ENCODE assay signal across 18 cellular contexts in the genomic region with DNA sequence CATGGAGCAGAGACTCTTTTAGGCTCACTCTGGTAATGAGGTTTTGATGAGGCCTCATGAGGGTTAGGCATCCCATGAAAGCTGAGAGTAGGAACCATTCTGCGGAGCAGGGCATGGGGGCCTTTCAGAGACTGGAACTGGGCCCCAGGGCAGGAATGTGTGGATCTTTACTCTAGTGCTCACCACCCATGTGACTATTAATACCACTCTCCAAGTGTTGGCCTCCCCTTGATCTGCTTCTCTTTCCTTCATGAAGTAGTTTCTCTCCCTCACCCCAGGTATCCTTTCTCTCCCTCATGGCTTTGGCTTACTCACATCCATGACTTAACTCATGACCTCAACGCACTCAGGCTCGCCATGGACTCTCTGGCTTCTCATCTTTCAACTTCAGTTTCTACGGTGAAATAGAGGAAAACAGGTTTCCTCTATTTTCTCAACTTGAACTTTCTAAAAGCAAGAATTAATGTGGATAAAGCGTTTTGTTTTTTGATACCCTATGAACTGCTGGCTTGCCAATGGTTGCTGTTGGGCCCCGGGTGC.
"Had no signal": no experiment of that assay in that cellular context is flagged by ENCODE, and none has a peak within 500 bp of the region (broad histone marks: within the 10 kb centered on the region; RNA-seq: fewer than 3 reads in every experiment).

No MANE protein-coding gene starts in this region.

- H3K9me3 Mint-ChIP-seq: naive thymus-derived CD4-positive, alpha-beta T cell; neural progenitor cell; T-cell had no signal

- DNase-seq: activated CD4-positive, alpha-beta T cell treated with anti-CD3 and anti-CD28 coated beads, Interleukin-2, amount 50 U/mL, for 1 hour; activated CD8-positive, alpha-beta memory T cell treated with anti-CD3 and anti-CD28 coated beads, Interleukin-2, amount 50 U/mL, for 48 hours; activated gamma-delta T cell; activated T-cell treated with anti-CD3 and anti-CD28 coated beads, Interleukin-2, amount 50 U/mL, for 48 hours; dermis blood vessel endothelial cell; effector memory CD4-positive, alpha-beta T cell; left cardiac atrium; mesendoderm; naive thymus-derived CD4-positive, alpha-beta T cell; ovary; right lobe of liver; small intestine; stimulated activated CD4-positive, alpha-beta T cell treated with anti-CD3 and anti-CD28 coated beads, Interleukin-15, amount 100 ng/mL, for 24 hours; stimulated activated CD4-positive, alpha-beta T cell treated with anti-CD3 and anti-CD28 coated beads, Interleukin-2, amount 100 ng/mL, for 48 hours; T-cell; T-helper 9 cell had no signal

- H3K4me1 ChIP-seq: neural progenitor cell had no signal

- H2AFZ ChIP-seq: neural progenitor cell had no signal

- ATAC-seq: left cardiac atrium, right lobe of liver had no signal

- H3K4me2 ChIP-seq: neural progenitor cell had no signal

- H3K9me3 ChIP-seq: ovary, right lobe of liver had no signal

- H3K9ac ChIP-seq: neural progenitor cell had no signal

- H3K27ac Mint-ChIP-seq: activated naive CD8-positive, alpha-beta T cell; neural progenitor cell had no signal

- H3K36me3 Mint-ChIP-seq: activated naive CD8-positive, alpha-beta T cell; naive thymus-derived CD4-positive, alpha-beta T cell; neural progenitor cell; T-cell had no signal

- H3K4me3 ChIP-seq: neural progenitor cell, ovary, right lobe of liver had no signal

- H3K4me3 Mint-ChIP-seq: activated naive CD8-positive, alpha-beta T cell; neural progenitor cell; T-cell had no signal

- H3K36me3 ChIP-seq: neural progenitor cell, ovary, right lobe of liver had no signal

- H3K27me3 ChIP-seq: neural progenitor cell, ovary, right lobe of liver had no signal

- H3K27ac ChIP-seq: neural progenitor cell, ovary had no signal
